8 cellular contexts compared by ENCODE assay signal in the genomic region with DNA sequence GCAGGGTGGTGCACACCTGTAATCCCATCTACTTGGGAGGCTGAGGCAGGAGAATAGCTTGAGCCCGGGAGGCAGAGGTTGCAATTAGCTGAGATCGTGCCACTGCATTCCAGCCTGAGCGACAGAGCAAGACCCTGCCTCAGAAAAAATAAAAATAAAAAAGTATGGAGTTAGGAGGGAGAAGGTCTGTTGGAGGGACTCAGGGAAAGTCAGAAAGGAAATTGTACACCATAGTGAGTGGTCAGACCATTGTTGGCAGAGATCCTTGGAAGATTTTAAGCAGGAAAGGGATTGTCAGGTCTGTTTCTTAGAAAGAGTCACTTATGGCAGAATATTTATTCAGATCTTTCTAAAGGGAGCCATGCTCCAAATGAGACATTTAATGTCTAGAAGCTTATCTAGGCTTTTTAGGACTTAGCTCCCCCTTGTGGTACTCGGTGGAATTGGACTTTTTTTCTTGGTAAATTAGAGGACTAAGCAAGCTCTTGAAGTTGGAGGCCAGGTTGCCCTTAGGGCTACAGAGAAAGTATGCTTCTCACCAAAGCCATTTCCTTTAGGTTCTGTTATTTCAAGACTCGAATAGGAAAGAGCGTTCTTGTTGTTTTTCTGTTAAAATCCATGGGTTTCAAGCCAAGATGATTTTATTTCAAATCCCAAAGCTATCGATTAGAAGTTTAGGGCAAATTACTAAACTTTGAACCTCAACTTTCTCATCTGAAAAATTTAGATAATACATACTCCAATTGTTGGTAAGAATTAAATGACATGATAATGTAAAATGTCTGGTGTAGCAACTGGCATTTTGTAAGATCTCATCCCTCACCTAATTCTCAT. TPM values are rescaled to one million over a fixed set of nuclear protein-coding genes. Genes with fewer than 3 reads are reported as not detected.
A peak's percentile ranks its signal among the peaks of the same experiment; 100 is the strongest.
DNase-seq lines count a peak whose midpoint lies in the region; ATAC-seq and TF ChIP-seq lines count a peak whose summit lies in the region.

No MANE protein-coding gene starts in this region.

- H3K4me1 ChIP-seq in Karpas-422 (ENCODE audit: low read length): no peaks in the 10 kb centered on the region

- peak; percentile 95 for ATAC-seq in GM21723 (IDR thresholded peaks at IDR 0.05; ENCODE audit: unreplicated experiment)
- peak; percentile 74 to 82 for ATAC-seq in activated T-cell treated with anti-CD3 and anti-CD28 coated beads, Interleukin-2, amount 50 U/mL, for 4 hours
- ATAC-seq in omental fat pad (ENCODE audit: low FRiP score): peak; percentile 80

- H3K4me1 Mint-ChIP-seq in activated T-cell treated with anti-CD3 and anti-CD28 coated beads, Interleukin-2, amount 50 U/mL, for 4 hours (ENCODE audit: low read depth): no peaks in the 10 kb centered on the region

- H3K36me3 ChIP-seq in Karpas-422 (ENCODE audit: insufficient read depth, low read length): peaks cover 40% of the 10 kb centered on the region; the same call in 1 of the 2 replicates

- no peak overlapping the region for H2AFZ ChIP-seq in Karpas-422 (ENCODE audit: low read length)

- H3K27me3 Mint-ChIP-seq in activated T-cell treated with anti-CD3 and anti-CD28 coated beads, Interleukin-2, amount 50 U/mL, for 4 hours (ENCODE audit: low read depth): no peaks in the 10 kb centered on the region

- DNase-seq in EH (ENCODE audit: low read depth) (peak; percentile 88), Karpas-422 (peak; percentile 97), OCI-M1 (lab: John Stamatoyannopoulos, UW) (peak; percentile 97), fibroblast of the conjunctiva (ENCODE audit: low read depth) (peak; percentile 84), omental fat pad (ENCODE audit: low spot score) (no peak)
- DNase-seq in activated T-cell treated with anti-CD3 and anti-CD28 coated beads, Interleukin-2, amount 50 U/mL, for 4 hours: peak; percentile 65
- DNase-seq in activated effector memory CD4-positive, alpha-beta T cell treated with anti-CD3 and anti-CD28 coated beads, Interleukin-2, amount 50 U/mL, for 16 hours: no peak

- no peaks in the 10 kb centered on the region for H3K9me3 ChIP-seq in Karpas-422 (ENCODE audit: low read length)

- no peaks in the 10 kb centered on the region for H3K9me2 ChIP-seq in Karpas-422 (replicated peaks; ENCODE audit: insufficient read depth, low read length)

- H3K4me3 Mint-ChIP-seq in activated T-cell treated with anti-CD3 and anti-CD28 coated beads, Interleukin-2, amount 50 U/mL, for 4 hours: no peak overlapping the region

- H3K9me3 Mint-ChIP-seq in activated T-cell treated with anti-CD3 and anti-CD28 coated beads, Interleukin-2, amount 50 U/mL, for 4 hours: no peaks in the 10 kb centered on the region

- H3K27me3 ChIP-seq in Karpas-422 (ENCODE audit: low read length): no peaks in the 10 kb centered on the region

- H3K4me2 ChIP-seq in Karpas-422 (ENCODE audit: low read depth, low read length, poor library complexity, severe bottlenecking): no peak overlapping the region

- no peak overlapping the region for H3K27ac ChIP-seq in Karpas-422 (ENCODE audit: low read length)

- H3K9ac ChIP-seq in Karpas-422 (ENCODE audit: low read length): no peak overlapping the region

- peaks cover 29% of the 10 kb centered on the region for H3K79me2 ChIP-seq in Karpas-422 (ENCODE audit: low read length)

- H4K20me1 ChIP-seq in Karpas-422 (ENCODE audit: insufficient read depth, low read depth, low read length): no peaks in the 10 kb centered on the region

- peak in 1 of 3 donors; percentile 41 for TF ChIP-seq CTCF in omental fat pad (IDR thresholded peaks at IDR 0.05)

- H3K4me3 ChIP-seq in Karpas-422 (ENCODE audit: low read length): no peak overlapping the region

- peaks cover 39% of the 10 kb centered on the region for H3K36me3 Mint-ChIP-seq in activated T-cell treated with anti-CD3 and anti-CD28 coated beads, Interleukin-2, amount 50 U/mL, for 4 hours (ENCODE audit: insufficient read depth)

RNA-seq across cellular contexts. Expression of a gene that starts 16.5 kb away (rescaled TPM):
- 45.6 and 106 TPM in 2 replicates for total RNA-seq in Karpas-422 (2014; rRNA removed; shearing (Covaris generic); ENCODE audit: low replicate concordance)
- 10 to 100 TPM; 33.4 to 39.1 (median 35.4) TPM for total RNA-seq in activated T-cell treated with anti-CD3 and anti-CD28 coated beads, Interleukin-2, amount 50 U/mL, for 4 hours
- total RNA-seq in omental fat pad: 10 to 100 TPM; 33.3 to 98.2 (median 52.4) TPM

RNA-seq across cellular contexts. Expression of a gene that starts 44.7 kb away (rescaled TPM):
- total RNA-seq in Karpas-422 (2014; rRNA removed; shearing (Covaris generic); ENCODE audit: low replicate concordance): 17.1 and 32.5 TPM in 2 replicates
- 10 to 100 TPM; 24.8 to 34.3 (median 30.8) TPM for total RNA-seq in activated T-cell treated with anti-CD3 and anti-CD28 coated beads, Interleukin-2, amount 50 U/mL, for 4 hours
- total RNA-seq in omental fat pad: 10 to 100 TPM in 2 of 4 donors, 1 to 10 TPM in 2; 4.1 to 11.4 (median 8.3) TPM

Comparison
In these comparisons a context has a peak if more than half of its experiments do, and no peak if none do; other contexts are left out.
1. DNase-seq: peak in EH (single experiment), Karpas-422 (single experiment), OCI-M1 (single experiment), activated T-cell treated with anti-CD3 and anti-CD28 coated beads, Interleukin-2, amount 50 U/mL, for 4 hours (single experiment) and fibroblast of the conjunctiva (single experiment); none in omental fat pad (single experiment) and activated effector memory CD4-positive, alpha-beta T cell treated with anti-CD3 and anti-CD28 coated beads, Interleukin-2, amount 50 U/mL, for 16 hours (single experiment).
2. Peak in every context shown above with its lines, with median percentiles within 50 percentile points of each other: ATAC-seq.